10 cellular contexts compared by ENCODE assay signal in the genomic region with DNA sequence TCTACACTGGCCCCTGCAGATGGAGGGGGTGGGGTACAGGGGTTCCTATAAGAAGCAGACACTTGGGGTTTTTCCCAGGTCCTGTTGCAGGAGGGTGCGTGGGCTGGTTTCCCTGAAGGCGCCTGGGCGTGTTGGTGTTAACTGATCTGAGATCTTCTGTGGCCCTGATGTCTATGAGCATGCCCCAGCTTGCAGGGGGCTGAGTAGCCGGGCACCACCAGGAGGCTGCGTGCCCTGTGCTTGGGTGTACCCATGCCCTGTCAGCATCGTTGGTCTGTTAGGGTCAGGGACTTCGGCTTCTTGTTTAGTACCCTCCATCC. TPM values are rescaled to one million over a fixed set of nuclear protein-coding genes. Genes with fewer than 3 reads are reported as not detected.
DNase-seq lines count a peak whose midpoint lies in the region; ATAC-seq, FAIRE-seq and TF ChIP-seq lines count a peak whose summit lies in the region.
"Had no signal": no experiment of that assay in that cellular context is flagged by ENCODE, and none has a peak within 500 bp of the region (broad histone marks: within the 10 kb centered on the region; RNA-seq: fewer than 3 reads in every experiment).

No MANE protein-coding gene starts in this region.

- H3K27ac ChIP-seq in A549 = peak overlapping the region; percentile 7 to 93; a peak in 4 of 6 replicates
- peak overlapping the region; percentile 56 to 97 for H3K27ac ChIP-seq in coronary artery

- peaks cover 35% of the 10 kb centered on the region for H3K4me1 Mint-ChIP-seq in HFFc6 (ENCODE audit: low read depth)
- peaks cover 78% of the 10 kb centered on the region for H3K4me1 Mint-ChIP-seq in nephron progenitor cell

- H3K27ac Mint-ChIP-seq in HFFc6 (peak overlapping the region; percentile 67; the same call in 1 of the 2 replicates), nephron progenitor cell (peak overlapping the region; percentile 94)

- 85% methylated on average over 7 of the region's 7 CpGs for WGBS in A549 (ENCODE audit: missing lambda C conversion rate)

- H3K4me2 ChIP-seq in A549 = no peak overlapping the region

- H3K4me1 ChIP-seq in A549 = peaks cover 95% of the 10 kb centered on the region

- CTCF ChIA-PET in A549 (lab: Yijun Ruan, JAX) = interaction anchor here (0.6 to 38.0 kb wide), 4 partner anchors 2 to 162 kb away, joined by 3 to 764 read pairs (median 384); no protein-coding TSS in a partner anchor

- H3K27me3 Mint-ChIP-seq in HFFc6 (ENCODE audit: insufficient read depth) (peaks cover 36% of the 10 kb centered on the region), nephron progenitor cell (ENCODE audit: low read depth, poor library complexity) (no peaks in the 10 kb centered on the region)

- ATAC-seq in A549 = peak in 1 of 2 experiments; percentile 3; a peak in 2 of 6 replicates
- ATAC-seq in HG03354 (IDR thresholded peaks at IDR 0.05; ENCODE audit: poor library complexity, severe bottlenecking, unreplicated experiment) = no peak
- ATAC-seq: PC-3 had no signal

- DNase-seq in A549 (ENCODE audit: low read depth in 1 of 2, low spot score in 1 of 2) (no peak), HFFc6 (no peak), coronary artery (ENCODE audit: low spot score) (no peak), nephron progenitor cell (no peak), Ammon's horn (ENCODE audit: low spot score) (no peak), NCI-H524 (lab: John Stamatoyannopoulos, UW) (no peak)
- DNase-seq in activated CD8-positive, alpha-beta memory T cell treated with anti-CD3 and anti-CD28 coated beads, Interleukin-2, amount 50 U/mL, for 48 hours = no peak
- DNase-seq: PC-3 had no signal

- no peak for FAIRE-seq in A549 (lab: Jason Lieb, UNC)
- FAIRE-seq: endometrium had no signal

- TF ChIP-seq POLR2A in A549 (IDR thresholded peaks at IDR 0.05; ENCODE audit: low read length) = no peak

- H3K9me3 Mint-ChIP-seq in HFFc6 (no peaks in the 10 kb centered on the region; the same call in 1 of the 2 replicates), nephron progenitor cell (no peaks in the 10 kb centered on the region)

- POLR2A ChIA-PET in A549 (lab: Yijun Ruan, JAX) = interaction anchor here (1.1 kb wide), 1 partner anchor 15 kb away, joined by 3 read pairs; no protein-coding TSS in a partner anchor

- no peak overlapping the region for H3K4me3 ChIP-seq in A549
- H3K4me3 ChIP-seq in coronary artery = no peak overlapping the region

- no peak overlapping the region for H3K4me3 Mint-ChIP-seq in HFFc6
- H3K4me3 Mint-ChIP-seq in nephron progenitor cell = no peak overlapping the region

- no peak for TF ChIP-seq RAD21 in A549 (conservative IDR thresholded peaks at IDR 0.05 in 1 of 2, IDR thresholded peaks at IDR 0.05 in 1 of 2)

- no peaks in the 10 kb centered on the region for H3K9me3 ChIP-seq in A549

- TF ChIP-seq CTCF in A549 (IDR thresholded peaks at IDR 0.05) (no peak), HFFc6 (IDR thresholded peaks at IDR 0.05) (no peak), coronary artery (IDR thresholded peaks at IDR 0.05) (no peak), nephron progenitor cell (IDR thresholded peaks at IDR 0.05) (no peak)

- H3K36me3 Mint-ChIP-seq in HFFc6 (ENCODE audit: low read depth) (peaks cover 58% of the 10 kb centered on the region), nephron progenitor cell (ENCODE audit: low read depth) (peaks cover 11% of the 10 kb centered on the region)

- no peak for TF ChIP-seq EP300 in A549 (IDR thresholded peaks at IDR 0.05)

TF ChIP-seq in A549, 52 proteins besides CTCF, POLR2A, EP300 and RAD21:
- TF ChIP-seq HEYL (CRISPR knock-in tag; IDR thresholded peaks at IDR 0.05) (no peak), NFE2L2 (conservative IDR thresholded peaks at IDR 0.05; ENCODE audit: low read length) (no peak), ZFP36 (IDR thresholded peaks at IDR 0.05; ENCODE audit: borderline replicate concordance, partially characterized antibody) (no peak), EHF (CRISPR knock-in tag; IDR thresholded peaks at IDR 0.05) (no peak), RCOR1 (IDR thresholded peaks at IDR 0.05; ENCODE audit: low read depth, low read length) (no peak), MAZ (IDR thresholded peaks at IDR 0.05; ENCODE audit: borderline replicate concordance, low read depth, low read length) (no peak)

RNA-seq across cellular contexts. Expression of a gene that starts 45.3 kb away (rescaled TPM):
- polyA plus RNA-seq in A549 (2011; rRNA removed) = 10.0 and 12.3 TPM in 2 replicates
- 10.0 and 10.2 TPM in 2 replicates for polyA plus RNA-seq in A549 (2012; cell fraction: cytosol; rRNA removed)
- 33.2 and 34.8 TPM in 2 replicates for polyA plus RNA-seq in A549 (2012; cell fraction: nucleus; rRNA removed)
- polyA plus RNA-seq in A549 (2017; fragmentation: RNase III; extraction: RNeasy Plus Mini Kit Qiagen cat#74134 plus additional on column Dnase treatment) = 8.6 to 11.7 TPM (median 11.0 TPM) in 3 replicates
- polyA minus RNA-seq in A549 (2011; rRNA and poly(A)+ RNA removed) = 3.2 and 7.1 TPM in 2 replicates
- under 1 TPM; 0.09 to 0.45 (median 0.19) TPM for total RNA-seq in HFFc6 (2021; fragmentation: NEBNext Ultra II Directional; extraction: Animal tissue kit (Norgen Biotek cat#: 25700))

RNA-seq across cellular contexts. Expression of a gene that starts 51.5 kb away (rescaled TPM):
- polyA plus RNA-seq in A549 (2011; rRNA removed) (605 and 614 TPM in 2 replicates), A549 (2017; fragmentation: RNase III; extraction: RNeasy Plus Mini Kit Qiagen cat#74134 plus additional on column Dnase treatment) (967 to 1,087 TPM (median 1,011 TPM) in 3 replicates)
- polyA plus RNA-seq in A549 (2012; cell fraction: cytosol; rRNA removed) = 1,005 and 1,074 TPM in 2 replicates
- 3,482 and 4,263 TPM in 2 replicates for polyA plus RNA-seq in A549 (2012; cell fraction: nucleus; rRNA removed)
- 488 and 611 TPM in 2 replicates for polyA minus RNA-seq in A549 (2011; rRNA and poly(A)+ RNA removed)
- 1,000 to 10,000 TPM in 5 of 6 experiments, 100 to 1,000 TPM in 1; 972 to 1,299 (median 1,250) TPM for total RNA-seq in HFFc6 (2021; fragmentation: NEBNext Ultra II Directional; extraction: Animal tissue kit (Norgen Biotek cat#: 25700))
